In genomic region chr7:139730746-139731612, GRCh38 we compare ENCODE assay signal across 9 cellular contexts. TPM values are rescaled to one million over a fixed set of nuclear protein-coding genes. Genes with fewer than 3 reads are reported as not detected.
A peak's percentile ranks its signal among the peaks of the same experiment; 100 is the strongest.
DNase-seq lines count a peak whose midpoint lies in the region; ATAC-seq and TF ChIP-seq lines count a peak whose summit lies in the region.
"Had no signal": no experiment of that assay in that cellular context is flagged by ENCODE, and none has a peak within 500 bp of the region (broad histone marks: within the 10 kb centered on the region; RNA-seq: fewer than 3 reads in every experiment).

No MANE protein-coding gene starts in this region.

- no peak overlapping the region for H3K4me3 Mint-ChIP-seq in activated CD4-positive, alpha-beta memory T cell treated with anti-CD3 and anti-CD28 coated beads for 36 hours
- H3K4me3 Mint-ChIP-seq in activated CD4-positive, alpha-beta memory T cell treated with anti-CD3 and anti-CD28 coated beads, Interleukin-2, amount 10 ng/mL, durations not matched to agents 7 days and 5 days = no peak overlapping the region
- H3K4me3 Mint-ChIP-seq in activated T-helper 2 cell treated with anti-CD3 and anti-CD28 coated beads, Interferon-gamma antibody, Interleukin-2, Interleukin-4, amounts not matched to agents 10 μg/mL and 5 μg/mL and 100 μg/mL, durations not matched to agents 14 hours and 24 hours and 36 hours (ENCODE audit: low read depth) = peak overlapping the region; percentile 9

- H3K36me3 ChIP-seq in hepatocyte (replicated peaks; ENCODE audit: insufficient read depth, low read depth) (no peaks in the 10 kb centered on the region), tibial artery (peaks cover 0 to 5% (median 0%) of the 10 kb centered on the region in 3 donors)

- H2AFZ ChIP-seq in hepatocyte = no peak overlapping the region

- H3K9me3 ChIP-seq in hepatocyte (ENCODE audit: low read depth) (no peaks in the 10 kb centered on the region), tibial artery (no peaks in the 10 kb centered on the region)

- WGBS in hepatocyte (ENCODE audit: low lambda C conversion rate, missing lambda C conversion rate) = 89% methylated on average over 15 of the region's 15 CpGs

- POLR2A ChIA-PET in activated CD4-positive, alpha-beta memory T cell treated with anti-CD3 and anti-CD28 coated beads for 36 hours (lab: Charles Lee) = no interaction called here
- POLR2A ChIA-PET in activated CD4-positive, alpha-beta memory T cell treated with anti-CD3 and anti-CD28 coated beads, Interleukin-2, amount 10 ng/mL, durations not matched to agents 7 days and 5 days (lab: Charles Lee) = no interaction called here

- peaks cover 43% of the 10 kb centered on the region for H3K4me1 Mint-ChIP-seq in activated CD4-positive, alpha-beta memory T cell treated with anti-CD3 and anti-CD28 coated beads for 36 hours (ENCODE audit: low read depth)
- peaks cover 31% of the 10 kb centered on the region for H3K4me1 Mint-ChIP-seq in activated CD4-positive, alpha-beta memory T cell treated with anti-CD3 and anti-CD28 coated beads, Interleukin-2, amount 10 ng/mL, durations not matched to agents 7 days and 5 days
- H3K4me1 Mint-ChIP-seq in activated T-helper 2 cell treated with anti-CD3 and anti-CD28 coated beads, Interferon-gamma antibody, Interleukin-2, Interleukin-4, amounts not matched to agents 10 μg/mL and 5 μg/mL and 100 μg/mL, durations not matched to agents 14 hours and 24 hours and 36 hours (ENCODE audit: low read depth) = peaks cover 42% of the 10 kb centered on the region

- intact Hi-C loops in activated CD4-positive, alpha-beta memory T cell treated with anti-CD3 and anti-CD28 coated beads for 36 hours (cut with micrococcal nuclease) = loop anchor here (5.0 kb wide), 1 partner anchor 49 kb away; no protein-coding TSS in a partner anchor
- intact Hi-C loops in activated T-helper 2 cell treated with anti-CD3 and anti-CD28 coated beads, Interferon-gamma antibody, Interleukin-2, Interleukin-4, amounts not matched to agents 10 μg/mL and 5 μg/mL and 100 μg/mL, durations not matched to agents 14 hours and 24 hours and 36 hours (cut with micrococcal nuclease) = loop anchor here (2.0 kb wide), 2 partner anchors 44 to 48 kb away; no protein-coding TSS in a partner anchor
- intact Hi-C loops in tibial artery (cut with DNase I; ENCODE audit: low total_unique reads) = no loop called here

- no peaks in the 10 kb centered on the region for H3K27me3 Mint-ChIP-seq in activated CD4-positive, alpha-beta memory T cell treated with anti-CD3 and anti-CD28 coated beads for 36 hours
- H3K27me3 Mint-ChIP-seq in activated CD4-positive, alpha-beta memory T cell treated with anti-CD3 and anti-CD28 coated beads, Interleukin-2, amount 10 ng/mL, durations not matched to agents 7 days and 5 days = no peaks in the 10 kb centered on the region
- no peaks in the 10 kb centered on the region for H3K27me3 Mint-ChIP-seq in activated T-helper 2 cell treated with anti-CD3 and anti-CD28 coated beads, Interferon-gamma antibody, Interleukin-2, Interleukin-4, amounts not matched to agents 10 μg/mL and 5 μg/mL and 100 μg/mL, durations not matched to agents 14 hours and 24 hours and 36 hours (ENCODE audit: low read depth)

- peaks cover 22% of the 10 kb centered on the region for H3K4me1 ChIP-seq in hepatocyte (ENCODE audit: insufficient read depth)
- H3K4me1 ChIP-seq in tibial artery = peaks cover 0 to 90% (median 69%) of the 10 kb centered on the region in 4 donors

- H3K79me2 ChIP-seq in hepatocyte = peaks cover 94% of the 10 kb centered on the region

- peaks cover 24% of the 10 kb centered on the region for H4K20me1 ChIP-seq in hepatocyte (ENCODE audit: insufficient read depth, poor library complexity, severe bottlenecking)

- H3K4me2 ChIP-seq in hepatocyte = no peak overlapping the region

- H3K27ac Mint-ChIP-seq in activated CD4-positive, alpha-beta memory T cell treated with anti-CD3 and anti-CD28 coated beads for 36 hours = no peak overlapping the region
- no peak overlapping the region for H3K27ac Mint-ChIP-seq in activated CD4-positive, alpha-beta memory T cell treated with anti-CD3 and anti-CD28 coated beads, Interleukin-2, amount 10 ng/mL, durations not matched to agents 7 days and 5 days
- peak overlapping the region; percentile 66 for H3K27ac Mint-ChIP-seq in activated T-helper 2 cell treated with anti-CD3 and anti-CD28 coated beads, Interferon-gamma antibody, Interleukin-2, Interleukin-4, amounts not matched to agents 10 μg/mL and 5 μg/mL and 100 μg/mL, durations not matched to agents 14 hours and 24 hours and 36 hours

- peaks cover 3% of the 10 kb centered on the region for H3K9me3 Mint-ChIP-seq in activated CD4-positive, alpha-beta memory T cell treated with anti-CD3 and anti-CD28 coated beads for 36 hours
- H3K9me3 Mint-ChIP-seq in activated CD4-positive, alpha-beta memory T cell treated with anti-CD3 and anti-CD28 coated beads, Interleukin-2, amount 10 ng/mL, durations not matched to agents 7 days and 5 days = peaks cover 5% of the 10 kb centered on the region
- peaks cover 5% of the 10 kb centered on the region for H3K9me3 Mint-ChIP-seq in activated T-helper 2 cell treated with anti-CD3 and anti-CD28 coated beads, Interferon-gamma antibody, Interleukin-2, Interleukin-4, amounts not matched to agents 10 μg/mL and 5 μg/mL and 100 μg/mL, durations not matched to agents 14 hours and 24 hours and 36 hours

- peak; percentile 22 for DNase-seq in activated CD4-positive, alpha-beta memory T cell treated with anti-CD3 and anti-CD28 coated beads for 36 hours
- no peak for DNase-seq in activated CD4-positive, alpha-beta memory T cell treated with anti-CD3 and anti-CD28 coated beads, Interleukin-2, amount 10 ng/mL, durations not matched to agents 7 days and 5 days
- no peak for DNase-seq in activated T-helper 2 cell treated with anti-CD3 and anti-CD28 coated beads, Interferon-gamma antibody, Interleukin-2, Interleukin-4, amounts not matched to agents 10 μg/mL and 5 μg/mL and 100 μg/mL, durations not matched to agents 14 hours and 24 hours and 36 hours (ENCODE audit: low spot score)
- DNase-seq in hepatocyte (ENCODE audit: low spot score) = no peak
- peak; percentile 60 to 82 for DNase-seq in tibial artery
- DNase-seq in D341Med (ENCODE audit: low spot score) = no peak
- DNase-seq in stimulated activated CD4-positive, alpha-beta T cell treated with anti-CD3 and anti-CD28 coated beads, Interleukin-2, amount 100 ng/mL, for 24 hours = no peak
- DNase-seq: DND-41 had no signal

- ATAC-seq in HG03469 (IDR thresholded peaks at IDR 0.05; ENCODE audit: unreplicated experiment) = peak; percentile 81

- H3K36me3 Mint-ChIP-seq in activated CD4-positive, alpha-beta memory T cell treated with anti-CD3 and anti-CD28 coated beads for 36 hours = peaks cover 10% of the 10 kb centered on the region
- peaks cover 25% of the 10 kb centered on the region for H3K36me3 Mint-ChIP-seq in activated CD4-positive, alpha-beta memory T cell treated with anti-CD3 and anti-CD28 coated beads, Interleukin-2, amount 10 ng/mL, durations not matched to agents 7 days and 5 days (ENCODE audit: low read depth)
- H3K36me3 Mint-ChIP-seq in activated T-helper 2 cell treated with anti-CD3 and anti-CD28 coated beads, Interferon-gamma antibody, Interleukin-2, Interleukin-4, amounts not matched to agents 10 μg/mL and 5 μg/mL and 100 μg/mL, durations not matched to agents 14 hours and 24 hours and 36 hours (ENCODE audit: low read depth) = peaks cover 24% of the 10 kb centered on the region

- H3K27ac ChIP-seq in hepatocyte (peak overlapping the region; percentile 28), tibial artery (peak overlapping the region; percentile 91 to 96)

- no peak overlapping the region for H3K4me3 ChIP-seq in hepatocyte
- peak overlapping the region in 1 of 2 donors; percentile 5 for H3K4me3 ChIP-seq in tibial artery

- TF ChIP-seq CTCF in hepatocyte (IDR thresholded peaks at IDR 0.05; ENCODE audit: poor library complexity) (no peak), tibial artery (IDR thresholded peaks at IDR 0.05) (no peak)

- no peaks in the 10 kb centered on the region for H3K27me3 ChIP-seq in hepatocyte
- H3K27me3 ChIP-seq in tibial artery = no peaks in the 10 kb centered on the region

- no peaks in the 10 kb centered on the region for H3K9me2 ChIP-seq in hepatocyte (replicated peaks; ENCODE audit: insufficient read depth)

- CTCF ChIA-PET in activated CD4-positive, alpha-beta memory T cell treated with anti-CD3 and anti-CD28 coated beads for 36 hours (lab: Charles Lee) = interaction anchor here (0.7 to 1.0 kb wide), 2 partner anchors 85 to 229 kb away, joined by 3 to 4 read pairs; no protein-coding TSS in a partner anchor
- CTCF ChIA-PET in activated CD4-positive, alpha-beta memory T cell treated with anti-CD3 and anti-CD28 coated beads, Interleukin-2, amount 10 ng/mL, durations not matched to agents 7 days and 5 days (lab: Charles Lee) = no interaction called here

RNA-seq across cellular contexts. Expression of gene HIPK2, which starts 46.8 kb away (rescaled TPM):
- 10 to 100 TPM; 18.9 to 19.1 TPM for total RNA-seq in activated CD4-positive, alpha-beta memory T cell treated with anti-CD3 and anti-CD28 coated beads for 36 hours
- total RNA-seq in activated CD4-positive, alpha-beta memory T cell treated with anti-CD3 and anti-CD28 coated beads, Interleukin-2, amount 10 ng/mL, durations not matched to agents 7 days and 5 days = 10 to 100 TPM; 24.0 to 25.2 TPM
- 27.6 and 27.7 TPM in 2 replicates for total RNA-seq in activated T-helper 2 cell treated with anti-CD3 and anti-CD28 coated beads, Interferon-gamma antibody, Interleukin-2, Interleukin-4, amounts not matched to agents 10 μg/mL and 5 μg/mL and 100 μg/mL, durations not matched to agents 14 hours and 24 hours and 36 hours
- 18.5 and 22.9 TPM in 2 replicates for total RNA-seq in hepatocyte
- polyA plus RNA-seq in hepatocyte = 12.2 and 18.2 TPM in 2 replicates

Comparison
In these comparisons a context has a peak if more than half of its experiments do, and no peak if none do; other contexts are left out.
1. DNase-seq: peak in activated CD4-positive, alpha-beta memory T cell treated with anti-CD3 and anti-CD28 coated beads for 36 hours (single experiment) and tibial artery (2 of 2); none in activated CD4-positive, alpha-beta memory T cell treated with anti-CD3 and anti-CD28 coated beads, Interleukin-2, amount 10 ng/mL, durations not matched to agents 7 days and 5 days (single experiment), activated T-helper 2 cell treated with anti-CD3 and anti-CD28 coated beads, Interferon-gamma antibody, Interleukin-2, Interleukin-4, amounts not matched to agents 10 μg/mL and 5 μg/mL and 100 μg/mL, durations not matched to agents 14 hours and 24 hours and 36 hours (single experiment), hepatocyte (single experiment), D341Med (single experiment) and stimulated activated CD4-positive, alpha-beta T cell treated with anti-CD3 and anti-CD28 coated beads, Interleukin-2, amount 100 ng/mL, for 24 hours (0 of 2).